Comparison of ENCODE assay signal across 27 cellular contexts in the genomic region with DNA sequence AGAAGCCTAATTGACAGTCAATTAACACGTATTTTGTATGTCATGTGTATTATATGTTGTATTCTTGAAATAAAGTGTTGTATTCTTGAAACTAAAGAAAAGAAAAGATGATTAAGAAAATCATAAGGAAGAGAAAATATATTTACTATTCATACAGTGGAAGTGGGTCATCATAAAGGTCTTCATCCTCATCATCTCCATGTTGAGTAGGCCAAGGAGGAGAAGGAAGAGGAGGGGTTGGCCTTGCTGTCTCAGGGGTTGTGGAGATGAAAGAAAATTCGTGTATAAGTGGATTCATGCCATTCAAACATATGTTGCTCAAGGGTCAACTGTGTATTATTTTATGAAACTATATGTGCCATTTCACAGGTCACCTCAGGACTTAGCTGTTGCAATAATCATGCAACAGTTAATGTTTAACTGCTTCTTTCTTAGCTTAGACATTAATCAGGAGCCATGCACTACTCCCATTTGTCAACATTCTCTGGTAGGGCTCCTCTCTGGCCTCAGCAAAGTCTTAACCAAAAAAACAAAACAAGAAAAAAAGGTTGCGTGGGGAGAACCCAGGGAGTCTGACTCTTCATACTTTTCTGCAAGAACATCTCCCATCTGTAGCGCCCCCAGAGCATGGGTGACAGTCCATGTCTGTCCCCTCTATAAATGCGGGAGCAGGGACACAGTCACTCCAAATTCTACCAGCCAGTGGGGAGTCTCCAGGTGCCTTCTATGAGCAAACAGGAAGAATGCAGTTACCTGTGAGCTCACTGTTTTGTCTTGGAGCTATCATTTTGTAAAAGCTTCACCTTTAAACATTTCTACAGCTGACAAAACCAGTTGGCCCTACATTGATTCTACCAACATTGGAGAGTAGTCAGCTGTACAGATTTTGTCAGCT. TPM values are rescaled to one million over a fixed set of nuclear protein-coding genes. Genes with fewer than 3 reads are reported as not detected.
DNase-seq lines count a peak whose midpoint lies in the region; ATAC-seq, FAIRE-seq and TF ChIP-seq lines count a peak whose summit lies in the region.
"Had no signal": no experiment of that assay in that cellular context is flagged by ENCODE, and none has a peak within 500 bp of the region (broad histone marks: within the 10 kb centered on the region; RNA-seq: fewer than 3 reads in every experiment).

No MANE protein-coding gene starts in this region.

- H3K4me2 ChIP-seq in neuronal stem cell (ENCODE audit: insufficient read depth, low read length, poor library complexity, severe bottlenecking) = no peak overlapping the region

- H3K9me3 Mint-ChIP-seq in mesothelial cell of epicardium = peaks cover 9% of the 10 kb centered on the region
- H3K9me3 Mint-ChIP-seq: activated naive CD4-positive, alpha-beta T cell treated with anti-CD3 and anti-CD28 coated beads, Interleukin-2, amount 50 U/mL, for 72 hours; effector memory CD8-positive, alpha-beta T cell; stimulated activated memory B cell treated with anti-CD40 and anti-IgM and Interleukin-4, amounts not matched to agents 10 μg/mL and 1 μg/mL and 100 μg/mL, for 72 hours had no signal

- no peak overlapping the region for H3K4ac ChIP-seq in neuronal stem cell (ENCODE audit: low read length)

- H3K4me1 Mint-ChIP-seq in mesothelial cell of epicardium = no peaks in the 10 kb centered on the region
- H3K4me1 Mint-ChIP-seq: CD4-positive, CD25-positive, alpha-beta regulatory T cell had no signal

- H3K4me3 ChIP-seq in neuronal stem cell (ENCODE audit: low read length in 2 of 2) (no peak overlapping the region), SJCRH30 (no peak overlapping the region)
- H3K4me3 ChIP-seq: ascending aorta, HAP-1, left lung, thyroid gland had no signal

- H2AK5ac ChIP-seq in neuronal stem cell (ENCODE audit: low read depth, low read length) = no peak overlapping the region

- peak; percentile 23 for DNase-seq in Caki2 (ENCODE audit: low read depth)
- DNase-seq in NCI-H69 (lab: John Stamatoyannopoulos, UW) = peak; percentile 4
- DNase-seq in neuronal stem cell (ENCODE audit: low spot score) = no peak
- DNase-seq in cerebellar nuclear complex (lab: John Stamatoyannopoulos, UW) = no peak
- DNase-seq in SJCRH30 = no peak
- no peak for DNase-seq in mesothelial cell of epicardium (ENCODE audit: low spot score in 2 of 2, unreplicated experiment in 2 of 2)
- DNase-seq: activated CD4-positive, alpha-beta T cell treated with anti-CD3 and anti-CD28 coated beads for 36 hours; CD4-positive, CD25-positive, alpha-beta regulatory T cell; effector memory CD8-positive, alpha-beta T cell; Kasumi-1; left lung; NCI-H1092 treated with DMSO at 0.1 percent for 48 hours; NCI-H2107; NCI-H524; right cardiac atrium; Right ventricle myocardium superior; thyroid gland had no signal

- H2BK120ac ChIP-seq in neuronal stem cell (ENCODE audit: low read depth, low read length) = no peak overlapping the region

- H4K8ac ChIP-seq in neuronal stem cell (ENCODE audit: low read depth, low read length) = peak overlapping the region; percentile 29

- FAIRE-seq in islet of Langerhans (lab: Jason Lieb, UNC) = peak; percentile 100
- FAIRE-seq: TTC549 had no signal

- H3K18ac ChIP-seq in neuronal stem cell (ENCODE audit: low read length) = no peak overlapping the region

- H3K14ac ChIP-seq in neuronal stem cell (ENCODE audit: low read length) = no peak overlapping the region

- in situ Hi-C loops in Caki2 (cut with HindIII; ENCODE audit: low pct_unique_long_range_greater_than_20kb, low sequenced_read_pairs) = no loop called here

- peaks cover 11% of the 10 kb centered on the region for H3K27me3 Mint-ChIP-seq in mesothelial cell of epicardium (ENCODE audit: low read depth)
- H3K27me3 Mint-ChIP-seq: activated CD4-positive, alpha-beta T cell treated with anti-CD3 and anti-CD28 coated beads for 36 hours had no signal

- H2BK15ac ChIP-seq in neuronal stem cell (ENCODE audit: low read length) = no peak overlapping the region

- no peak overlapping the region for H2AFZ ChIP-seq in neuronal stem cell (ENCODE audit: low read length)

- H2BK12ac ChIP-seq in neuronal stem cell (ENCODE audit: low read length) = no peak overlapping the region

- no peak overlapping the region for H2BK5ac ChIP-seq in neuronal stem cell (ENCODE audit: low read length)

- no peak overlapping the region for H3K27ac Mint-ChIP-seq in mesothelial cell of epicardium
- H3K27ac Mint-ChIP-seq: activated CD4-positive, alpha-beta T cell treated with anti-CD3 and anti-CD28 coated beads for 36 hours; activated naive CD4-positive, alpha-beta T cell treated with anti-CD3 and anti-CD28 coated beads, Interleukin-2, amount 50 U/mL, for 72 hours; CD4-positive, CD25-positive, alpha-beta regulatory T cell; effector memory CD8-positive, alpha-beta T cell; stimulated activated memory B cell treated with anti-CD40 and anti-IgM and Interleukin-4, amounts not matched to agents 10 μg/mL and 1 μg/mL and 100 μg/mL, for 72 hours had no signal

- ATAC-seq in HG02588 (IDR thresholded peaks at IDR 0.05; ENCODE audit: unreplicated experiment) = no peak
- ATAC-seq: activated CD4-positive, alpha-beta T cell treated with anti-CD3 and anti-CD28 coated beads for 36 hours; activated naive CD4-positive, alpha-beta T cell treated with anti-CD3 and anti-CD28 coated beads, Interleukin-2, amount 50 U/mL, for 72 hours; effector memory CD8-positive, alpha-beta T cell; left lung; right cardiac atrium; stimulated activated memory B cell treated with anti-CD40 and anti-IgM and Interleukin-4, amounts not matched to agents 10 μg/mL and 1 μg/mL and 100 μg/mL, for 72 hours had no signal

- WGBS in neuronal stem cell (ENCODE audit: extremely low coverage in 2 of 2, insufficient read length in 2 of 2, insufficient replicate concordance in 1 of 2), 2 donors = no CpG with 5 or more reads among the region's 5 CpGs

- no peaks in the 10 kb centered on the region for H3K36me3 ChIP-seq in neuronal stem cell (replicated peaks in 1 of 2; ENCODE audit: control insufficient read depth in 2 of 2, insufficient read depth in 2 of 2, low read length in 2 of 2)
- no peaks in the 10 kb centered on the region for H3K36me3 ChIP-seq in SJCRH30
- H3K36me3 ChIP-seq: ascending aorta, HAP-1, left lung, thyroid gland had no signal

- H3K23ac ChIP-seq in neuronal stem cell (ENCODE audit: low read depth, low read length, poor library complexity) = no peak overlapping the region

- no peak overlapping the region for H3K4me3 Mint-ChIP-seq in mesothelial cell of epicardium
- H3K4me3 Mint-ChIP-seq: activated CD4-positive, alpha-beta T cell treated with anti-CD3 and anti-CD28 coated beads for 36 hours; CD4-positive, CD25-positive, alpha-beta regulatory T cell; effector memory CD8-positive, alpha-beta T cell; stimulated activated memory B cell treated with anti-CD40 and anti-IgM and Interleukin-4, amounts not matched to agents 10 μg/mL and 1 μg/mL and 100 μg/mL, for 72 hours had no signal

- H4K91ac ChIP-seq in neuronal stem cell (ENCODE audit: low read depth, low read length, poor library complexity) = no peak overlapping the region

- no peak overlapping the region for H3K9ac ChIP-seq in neuronal stem cell (ENCODE audit: low read depth, low read length, poor library complexity)

- H3K4me1 ChIP-seq in neuronal stem cell (ENCODE audit: control insufficient read depth in 2 of 2, insufficient read depth in 1 of 2, low read depth in 1 of 2, low read length in 2 of 2) (no peaks in the 10 kb centered on the region), SJCRH30 (no peaks in the 10 kb centered on the region)
- H3K4me1 ChIP-seq: ascending aorta, left lung, thyroid gland had no signal

- no peaks in the 10 kb centered on the region for H3K36me3 Mint-ChIP-seq in mesothelial cell of epicardium
- H3K36me3 Mint-ChIP-seq: activated naive CD4-positive, alpha-beta T cell treated with anti-CD3 and anti-CD28 coated beads, Interleukin-2, amount 50 U/mL, for 72 hours; CD4-positive, CD25-positive, alpha-beta regulatory T cell; stimulated activated memory B cell treated with anti-CD40 and anti-IgM and Interleukin-4, amounts not matched to agents 10 μg/mL and 1 μg/mL and 100 μg/mL, for 72 hours had no signal

- H3K9me3 ChIP-seq in neuronal stem cell (replicated peaks in 1 of 2; ENCODE audit: control insufficient read depth in 2 of 2, insufficient read depth in 1 of 2, low read depth in 1 of 2, low read length in 2 of 2) (no peaks in the 10 kb centered on the region), SJCRH30 (replicated peaks) (no peaks in the 10 kb centered on the region)
- H3K9me3 ChIP-seq: ascending aorta, left lung, thyroid gland had no signal

- H3K79me1 ChIP-seq in neuronal stem cell (ENCODE audit: low read depth, low read length) = no peaks in the 10 kb centered on the region

- H3K27me3 ChIP-seq in neuronal stem cell (ENCODE audit: control insufficient read depth in 3 of 3, insufficient read depth in 3 of 3, low read depth in 1 of 3, low read length in 3 of 3) (no peaks in the 10 kb centered on the region), SJCRH30 (no peaks in the 10 kb centered on the region)
- H3K27me3 ChIP-seq: ascending aorta, left lung, thyroid gland had no signal

- TF ChIP-seq CTCF in mesothelial cell of epicardium (IDR thresholded peaks at IDR 0.05; ENCODE audit: unreplicated experiment) = no peak

- H3K27ac ChIP-seq in neuronal stem cell (replicated peaks; ENCODE audit: low read length) (no peak overlapping the region), SJCRH30 (no peak overlapping the region)
- H3K27ac ChIP-seq: ascending aorta, left lung, thyroid gland had no signal

RNA-seq across cellular contexts. Expression of gene LRRC2, which starts 19.9 kb away (rescaled TPM):
- total RNA-seq in Caki2 (2014; rRNA removed; shearing (Covaris generic); ENCODE audit: low replicate concordance) = not detected in 2 replicates
- polyA plus RNA-seq in neuronal stem cell (2013, experiment 1 of 2) = 0.11 TPM
- 0.14 TPM for polyA plus RNA-seq in neuronal stem cell (2013, experiment 2 of 2)
- not detected in 2 replicates for total RNA-seq in SJCRH30 (2014; rRNA removed; shearing (Covaris generic))
- 0.87 to 1.7 TPM (median 0.97 TPM) in 3 replicates for total RNA-seq in mesothelial cell of epicardium
- total RNA-seq: activated CD8-positive, alpha-beta memory T cell treated with anti-CD3 and anti-CD28 coated beads for 36 hours; activated naive CD4-positive, alpha-beta T cell treated with anti-CD3 and anti-CD28 coated beads, Interleukin-2, amount 50 U/mL, for 72 hours; ascending aorta had no signal

RNA-seq across cellular contexts. Expression of gene FAM240A, which starts 26.3 kb away (rescaled TPM):
- total RNA-seq in Caki2 (2014; rRNA removed; shearing (Covaris generic); ENCODE audit: low replicate concordance) = not detected in 2 replicates
- not detected for polyA plus RNA-seq in neuronal stem cell (2013, experiment 1 of 2)
- polyA plus RNA-seq in neuronal stem cell (2013, experiment 2 of 2) = not detected
- total RNA-seq in SJCRH30 (2014; rRNA removed; shearing (Covaris generic)) = not detected in 2 replicates
- total RNA-seq in mesothelial cell of epicardium = not detected in 3 replicates
- total RNA-seq: activated CD4-positive, alpha-beta T cell treated with anti-CD3 and anti-CD28 coated beads for 36 hours; activated CD8-positive, alpha-beta memory T cell treated with anti-CD3 and anti-CD28 coated beads for 36 hours; activated naive CD4-positive, alpha-beta T cell treated with anti-CD3 and anti-CD28 coated beads, Interleukin-2, amount 50 U/mL, for 72 hours; ascending aorta; CD4-positive, CD25-positive, alpha-beta regulatory T cell; chondrocyte; left lung; mononuclear cell; right cardiac atrium; Right ventricle myocardium superior had no signal
- polyA plus RNA-seq: CD4-positive, CD25-positive, alpha-beta regulatory T cell; right cardiac atrium had no signal

Comparison
In these comparisons a context has a peak if more than half of its experiments do, and no peak if none do; other contexts are left out.
1. DNase-seq: peak in Caki2 (single experiment) and NCI-H69 (single experiment); none in neuronal stem cell (single experiment), cerebellar nuclear complex (0 of 2), SJCRH30 (0 of 2) and mesothelial cell of epicardium (0 of 2).